8 cellular contexts compared by ENCODE assay signal in the genomic region with DNA sequence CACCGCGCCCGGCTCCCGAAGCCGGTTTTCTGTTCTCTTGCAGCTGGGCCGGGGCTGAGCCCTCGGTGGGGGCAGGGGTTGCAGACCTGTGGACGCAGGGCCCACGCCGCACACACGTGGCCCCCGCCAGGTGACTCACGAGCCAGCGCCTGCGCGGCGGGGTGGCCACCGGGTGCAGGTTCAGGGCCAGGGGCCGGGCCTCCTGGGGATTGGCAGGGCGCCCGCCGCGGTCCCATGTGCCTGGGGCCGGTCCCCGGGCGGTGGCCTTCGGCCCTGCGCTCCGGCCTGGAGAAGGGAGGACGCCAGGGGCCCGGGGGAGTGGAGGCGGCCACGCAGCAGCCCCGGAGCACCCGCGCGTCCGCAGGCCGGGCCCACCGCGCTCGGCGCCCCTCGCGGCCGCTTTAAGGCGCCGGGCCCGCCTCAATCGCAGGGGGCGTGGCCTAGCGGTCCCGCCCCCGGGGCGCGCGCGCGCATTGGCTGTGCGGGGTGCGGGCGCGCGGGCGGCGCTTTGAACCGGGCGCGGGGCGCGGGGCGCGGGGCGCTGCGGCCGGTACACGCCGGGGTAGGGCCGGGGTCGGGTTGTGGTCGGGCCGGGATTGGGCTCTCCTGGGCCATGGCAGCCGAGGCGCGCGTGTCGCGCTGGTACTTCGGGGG. TPM values are rescaled to one million over a fixed set of nuclear protein-coding genes. Genes with fewer than 3 reads are reported as not detected.
DNase-seq lines count a peak whose midpoint lies in the region; ATAC-seq and TF ChIP-seq lines count a peak whose summit lies in the region.

Gene SLC25A10, plus strand, starts transcription at position 471 of the 654 bp plus-strand sequence. Its CDS starts 143 bp downstream, at position 614.

- 1% methylated on average over 36 of the region's 89 CpGs for WGBS in smooth muscle cell (ENCODE audit: low lambda C conversion rate)

- H2AFZ ChIP-seq in smooth muscle cell (ENCODE audit: low read depth) = no peak within 1 kb of the TSS

- H3K36me3 ChIP-seq in WERI-Rb-1 (peaks cover 57% of the 10 kb centered on the region), breast epithelium (no peaks in the 10 kb centered on the region), smooth muscle cell (ENCODE audit: low read depth) (no peaks in the 10 kb centered on the region)

- peak within 1 kb of the TSS; percentile 98 for H3K4me2 ChIP-seq in smooth muscle cell

- TF ChIP-seq CTCF in WERI-Rb-1 (IDR thresholded peaks at IDR 0.05; ENCODE audit: low read depth, low read length) (no peak), breast epithelium (IDR thresholded peaks at IDR 0.05) (peak in 1 of 3 donors; percentile 51), smooth muscle cell (IDR thresholded peaks at IDR 0.05; ENCODE audit: borderline replicate concordance, insufficient read depth, poor library complexity, severe bottlenecking) (no peak)

- H3K9ac ChIP-seq in smooth muscle cell (ENCODE audit: low read depth) = peak within 1 kb of the TSS; percentile 22

- intact Hi-C loops in breast epithelium (cut with DNase I; ENCODE audit: low total_unique reads) = no loop called here

- H3K9me3 ChIP-seq in WERI-Rb-1 (ENCODE audit: severe bottlenecking) (no peaks in the 10 kb centered on the region), breast epithelium (no peaks in the 10 kb centered on the region), smooth muscle cell (replicated peaks; ENCODE audit: low read depth) (no peaks in the 10 kb centered on the region)

- H3F3A ChIP-seq in smooth muscle cell (ENCODE audit: low read depth) = peaks cover 5% of the 10 kb centered on the region

- peak within 1 kb of the TSS; percentile 95 for H3K27ac ChIP-seq in WERI-Rb-1
- peak within 1 kb of the TSS; percentile 42 to 71 for H3K27ac ChIP-seq in breast epithelium
- peak within 1 kb of the TSS; percentile 28 for H3K27ac ChIP-seq in smooth muscle cell (ENCODE audit: low read depth)

- DNase-seq in NCI-H2196 (lab: John Stamatoyannopoulos, UW; ENCODE audit: unreplicated experiment) (peak; percentile 97), WERI-Rb-1 (peak; percentile 96), breast epithelium (ENCODE audit: low spot score in 2 of 2) (peak; percentile 55 to 72), inferior parietal cortex (ENCODE audit: extremely low spot score) (peak; percentile 70), smooth muscle cell (lab: John Stamatoyannopoulos, UW; ENCODE audit: unreplicated experiment) (peak; percentile 53)

- no peaks in the 10 kb centered on the region for H3K79me2 ChIP-seq in smooth muscle cell (ENCODE audit: low read depth)

- no peaks in the 10 kb centered on the region for H4K20me1 ChIP-seq in smooth muscle cell (ENCODE audit: low read depth)

- no peaks in the 10 kb centered on the region for H3K27me3 ChIP-seq in WERI-Rb-1 (ENCODE audit: insufficient read depth, low read depth, severe bottlenecking)
- no peaks in the 10 kb centered on the region for H3K27me3 ChIP-seq in breast epithelium
- no peaks in the 10 kb centered on the region for H3K27me3 ChIP-seq in smooth muscle cell (ENCODE audit: low read depth)

- ATAC-seq in GM18502 (IDR thresholded peaks at IDR 0.05; ENCODE audit: poor library complexity, unreplicated experiment) = peak; percentile 67
- ATAC-seq in HG02973 (IDR thresholded peaks at IDR 0.05; ENCODE audit: unreplicated experiment) = peak; percentile 58
- ATAC-seq in HG03378 (IDR thresholded peaks at IDR 0.05; ENCODE audit: unreplicated experiment) = no peak

- H3K4me1 ChIP-seq in breast epithelium = peaks cover 11 to 19% of the 10 kb centered on the region in 2 donors
- peaks cover 27% of the 10 kb centered on the region for H3K4me1 ChIP-seq in smooth muscle cell (ENCODE audit: low read depth)

- no peak for TF ChIP-seq POLR2A in breast epithelium (IDR thresholded peaks at IDR 0.05)

- H3K4me3 ChIP-seq in WERI-Rb-1 (ENCODE audit: low read depth, low read length) (peak within 1 kb of the TSS; percentile 71), breast epithelium (peak within 1 kb of the TSS; percentile 79 to 94 (median 80)), smooth muscle cell (peak within 1 kb of the TSS; percentile 71)

RNA-seq across cellular contexts. Expression of gene SLC25A10, which starts in this region (rescaled TPM):
- total RNA-seq in breast epithelium (10 to 100 TPM in 2 of 3 donors, 1 to 10 TPM in 1; 9.8 to 28.0 (median 24.4) TPM), smooth muscle cell (8.4 and 11.3 TPM in 2 replicates)
- polyA plus RNA-seq in smooth muscle cell = 13.0 and 21.0 TPM in 2 replicates

Comparison
In these comparisons a context has a peak if more than half of its experiments do, and no peak if none do; other contexts are left out.
1. H3K27ac ChIP-seq: peak in every context shown above with its lines; median percentile 95 in WERI-Rb-1; 56 in breast epithelium; 28 in smooth muscle cell.